Comparison of ENCODE assay signal across 11 cellular contexts in genomic region chr2:21386666-21387065, GRCh38.
"Had no signal": no experiment of that assay in that cellular context is flagged by ENCODE, and none has a peak within 500 bp of the region (broad histone marks: within the 10 kb centered on the region; RNA-seq: fewer than 3 reads in every experiment).

No MANE protein-coding gene starts in this region.

- H3K27ac ChIP-seq: adrenal gland, ascending aorta, body of pancreas, brain microvascular endothelial cell, breast epithelium, cardiac muscle cell had no signal

- H3K27me3 ChIP-seq: adrenal gland, ascending aorta, body of pancreas, brain microvascular endothelial cell, breast epithelium, cardiac muscle cell had no signal

- H3K4me3 ChIP-seq: adrenal gland, ascending aorta, body of pancreas, breast epithelium, cardiac muscle cell had no signal

- H3K9me3 ChIP-seq: adrenal gland, ascending aorta, body of pancreas, breast epithelium had no signal

- H3K36me3 ChIP-seq: adrenal gland, ascending aorta, brain microvascular endothelial cell, breast epithelium, cardiac muscle cell had no signal

- ATAC-seq: activated naive CD4-positive, alpha-beta T cell treated with anti-CD3 and anti-CD28 coated beads, Interleukin-2, amount 50 U/mL, for 72 hours; activated naive CD8-positive, alpha-beta T cell treated with anti-CD3 and anti-CD28 coated beads, Interleukin-2, amount 50 U/mL, for 24 hours; activated T-cell treated with anti-CD3 and anti-CD28 coated beads, Interleukin-2, amount 50 U/mL, for 4 hours; activated T-cell treated with anti-CD3 and anti-CD28 coated beads, Interleukin-2, amount 50 U/mL, for 72 hours; activated T-helper 17 cell treated with anti-CD3 and anti-CD28 coated beads, Interleukin-2, amount 50 U/mL, for 72 hours; body of pancreas had no signal
